ENCODE assay signal across 22 cellular contexts in genomic region chr3:124972457-124972856, GRCh38.
DNase-seq lines count a peak whose midpoint lies in the region; ATAC-seq, FAIRE-seq and TF ChIP-seq lines count a peak whose summit lies in the region.
"Had no signal": no experiment of that assay in that cellular context is flagged by ENCODE, and none has a peak within 500 bp of the region (broad histone marks: within the 10 kb centered on the region; RNA-seq: fewer than 3 reads in every experiment).

No MANE protein-coding gene starts in this region.

- DNase-seq in NCI-H1105 treated with DMSO at 0.1 percent for 48 hours (lab: John Stamatoyannopoulos, UW) (peak; percentile 14), NCI-H1105 (lab: John Stamatoyannopoulos, UW) (no peak), NCI-H2029 (lab: John Stamatoyannopoulos, UW) (peak; percentile 71), retinal pigment epithelial cell (ENCODE audit: low read depth) (peak; percentile 74), NOMO-1 treated with DMSO at 0.1 percent for 48 hours (lab: John Stamatoyannopoulos, UW; ENCODE audit: unreplicated experiment) (no peak)
- DNase-seq: activated CD4-positive, alpha-beta T cell treated with anti-CD3 and anti-CD28 coated beads for 36 hours; activated effector memory CD4-positive, alpha-beta T cell treated with anti-CD3 and anti-CD28 coated beads, Interleukin-2, amount 50 U/mL, for 16 hours; amniotic stem cell; DND-41; head of caudate nucleus; immature natural killer cell; natural killer cell; NCI-H345; T1000 had no signal

- FAIRE-seq in colon (lab: Jason Lieb, UNC) = peak; percentile 82
- FAIRE-seq: HTR-8/SVneo had no signal

- TF ChIP-seq CTCF in retinal pigment epithelial cell (conservative IDR thresholded peaks at IDR 0.05; ENCODE audit: low read depth, low read length) = no peak

- no peak overlapping the region for H3K4me3 ChIP-seq in retinal pigment epithelial cell (ENCODE audit: low read length)
- H3K4me3 ChIP-seq: BLaER1 treated with 17β-estradiol and CSF1 and Interleukin-3, amounts not matched to agents 10 nM and 100 nM; SK-N-MC; tibial nerve had no signal

- ATAC-seq in HG02938 (IDR thresholded peaks at IDR 0.05; ENCODE audit: unreplicated experiment) = no peak
- no peak for ATAC-seq in GM21423 (IDR thresholded peaks at IDR 0.05; ENCODE audit: unreplicated experiment)
- ATAC-seq: activated CD4-positive, alpha-beta T cell treated with anti-CD3 and anti-CD28 coated beads for 36 hours; natural killer cell; stimulated activated memory B cell treated with anti-CD40 and anti-IgM and Interleukin-4, amounts not matched to agents 10 μg/mL and 1 μg/mL and 100 μg/mL, for 72 hours had no signal

Comparison
In these comparisons a context has a peak if more than half of its experiments do, and no peak if none do; other contexts are left out.
1. DNase-seq: peak in NCI-H1105 treated with DMSO at 0.1 percent for 48 hours (single experiment), NCI-H2029 (single experiment) and retinal pigment epithelial cell (single experiment); none in NCI-H1105 (single experiment) and NOMO-1 treated with DMSO at 0.1 percent for 48 hours (single experiment).